8 cellular contexts compared by ENCODE assay signal in genomic region chr21:28992526-28993292, GRCh38. TPM values are rescaled to one million over a fixed set of nuclear protein-coding genes. Genes with fewer than 3 reads are reported as not detected.
DNase-seq lines count a peak whose midpoint lies in the region; ATAC-seq and TF ChIP-seq lines count a peak whose summit lies in the region.

Gene LTN1 (minus strand): TSS chr21:28992877. CDS start chr21:28992805, 72 bp downstream.

- POLR2A ChIA-PET in IMR-90 (lab: Charles Lee; ENCODE audit: unreplicated experiment): interaction anchor here (0.6 to 1.1 kb wide), 2 partner anchors 10 to 368 kb away, joined by 3 to 5 read pairs; no protein-coding TSS in a partner anchor

- no peak for TF ChIP-seq RAD21 in IMR-90 (IDR thresholded peaks at IDR 0.05; ENCODE audit: low read length)

- peaks cover 2% of the 10 kb centered on the region; the same call in 1 of the 2 replicates for H4K20me1 ChIP-seq in IMR-90 (ENCODE audit: insufficient read depth, low read length)

- peak within 1 kb of the TSS; percentile 32 for H2BK120ac ChIP-seq in IMR-90 (ENCODE audit: low read depth, low read length)

- 0% methylated on average over 15 of the region's 43 CpGs; no CpG with 5 or more reads in 1 of the 2 experiments for WGBS in IMR-90 (ENCODE audit: extremely low coverage in 2 of 2, insufficient read length in 1 of 2), 2 experiments

- H3K4me2 ChIP-seq in IMR-90 (ENCODE audit: low read depth, low read length): peak within 1 kb of the TSS; percentile 93

- H3K4me1 ChIP-seq in IMR-90 (ENCODE audit: control insufficient read depth, insufficient read depth, low read length) (0 out of 2 replicates have a peak, but pooled peaks cover 2% of the 10 kb centered on the region), mucosa of descending colon (ENCODE audit: low read depth) (peaks cover 16% of the 10 kb centered on the region)

- H2BK15ac ChIP-seq in IMR-90 (ENCODE audit: low read depth, low read length): peak within 1 kb of the TSS; percentile 80

- peak within 1 kb of the TSS; percentile 80 for H2AK9ac ChIP-seq in IMR-90 (replicated peaks; ENCODE audit: low read depth, low read length, poor library complexity)

- no peak for TF ChIP-seq CTCF in IMR-90 (conservative IDR thresholded peaks at IDR 0.05; ENCODE audit: low read depth, low read length)
- no peak for TF ChIP-seq CTCF in mucosa of descending colon (IDR thresholded peaks at IDR 0.05)

- H2AFZ ChIP-seq in IMR-90 (replicated peaks; ENCODE audit: low read length, poor library complexity): peak within 1 kb of the TSS; percentile 98

- DNase-seq in DMS 273 (lab: John Stamatoyannopoulos, UW; ENCODE audit: unreplicated experiment): peak; percentile 99
- DNase-seq in IMR-90: peak; percentile 100
- DNase-seq in OCI-M1 (lab: John Stamatoyannopoulos, UW): peak; percentile 99
- DNase-seq in activated T-cell treated with anti-CD3 and anti-CD28 coated beads for 24 hours (ENCODE audit: low read depth): peak; percentile 99
- peak; percentile 98 for DNase-seq in epithelial cell of prostate (ENCODE audit: low read depth, low spot score)
- peak; percentile 98 to 99 (median 99) for DNase-seq in mucosa of descending colon
- DNase-seq in stimulated activated CD8-positive, alpha-beta memory T cell treated with anti-CD3 and anti-CD28 coated beads, Interleukin-4, amount 100 ng/mL, for 24 hours (ENCODE audit: low read depth): peak; percentile 97

- peak within 1 kb of the TSS; percentile 85 for H2AK5ac ChIP-seq in IMR-90 (ENCODE audit: low read depth, low read length)

- H3K79me1 ChIP-seq in IMR-90 (ENCODE audit: low read depth in 1 of 2, low read length in 2 of 2): peaks cover 10 to 34% of the 10 kb centered on the region in 2 experiments; a peak in 3 of 4 replicates

- peak within 1 kb of the TSS; percentile 78 for H4K5ac ChIP-seq in IMR-90 (ENCODE audit: low read depth, low read length)

- H3K18ac ChIP-seq in IMR-90 (ENCODE audit: low read depth, low read length): no peak within 1 kb of the TSS

- peak within 1 kb of the TSS; percentile 84 for H3K9ac ChIP-seq in IMR-90 (ENCODE audit: low read depth, low read length)

- peak within 1 kb of the TSS; percentile 40; the same call in 1 of the 2 replicates for H3K56ac ChIP-seq in IMR-90 (ENCODE audit: extremely low read depth, insufficient read depth, low read length)

- dilution Hi-C loops in IMR-90 (cut with HindIII; ENCODE audit: low sequenced_read_pairs, unreplicated experiment): no loop called here

- H2BK5ac ChIP-seq in IMR-90 (ENCODE audit: low read depth, low read length, poor library complexity, severe bottlenecking): peak within 1 kb of the TSS; percentile 86

- peak within 1 kb of the TSS; percentile 84 for H4K91ac ChIP-seq in IMR-90 (ENCODE audit: insufficient read depth, low read depth, low read length)

- peak; percentile 98 for ATAC-seq in GM21528 (IDR thresholded peaks at IDR 0.05; ENCODE audit: low FRiP score, unreplicated experiment)
- ATAC-seq in IMR-90 (ENCODE audit: low read depth): peak; percentile 100
- peak; percentile 100 for ATAC-seq in mucosa of descending colon

- in situ Hi-C loops in IMR-90 (cut with MboI; ENCODE audit: low sequenced_read_pairs): no loop called here

- peak within 1 kb of the TSS; percentile 76 for H3K4ac ChIP-seq in IMR-90 (ENCODE audit: low read depth, low read length)

- peak; percentile 30; the same call in 1 of the 2 replicates for TF ChIP-seq POLR2A in IMR-90 (IDR thresholded peaks at IDR 0.05; ENCODE audit: low read depth, low read length)

- H3K9me3 ChIP-seq in IMR-90 (ENCODE audit: control insufficient read depth, insufficient read depth, low read length) (no peaks in the 10 kb centered on the region), mucosa of descending colon (no peaks in the 10 kb centered on the region)

- H3K4me3 ChIP-seq in IMR-90 (ENCODE audit: insufficient read depth, low read depth, low read length) (peak within 1 kb of the TSS; percentile 87), mucosa of descending colon (peak within 1 kb of the TSS; percentile 74)

- peak within 1 kb of the TSS; percentile 79 to 94 for H4K8ac ChIP-seq in IMR-90 (ENCODE audit: low read depth in 2 of 2, low read length in 2 of 2)

- peak within 1 kb of the TSS; percentile 76 for H3K14ac ChIP-seq in IMR-90 (replicated peaks; ENCODE audit: low read depth, low read length)

- CTCF ChIA-PET in IMR-90 (lab: Yijun Ruan, JAX): interaction anchor here (0.6 to 1.1 kb wide), 2 partner anchors 32 to 51 kb away, joined by 3 read pairs; partner anchors contain the start of gene USP16

- H3K27ac ChIP-seq in IMR-90 (ENCODE audit: insufficient read depth, low read length) (peak within 1 kb of the TSS; percentile 81), epithelial cell of prostate (peak within 1 kb of the TSS; percentile 84)

- H3K27me3 ChIP-seq in IMR-90 (ENCODE audit: control insufficient read depth, insufficient read depth, low read length): no peaks in the 10 kb centered on the region

- H3K9me1 ChIP-seq in IMR-90 (ENCODE audit: insufficient read depth, low read length): peaks cover 5% of the 10 kb centered on the region

- no peak within 1 kb of the TSS for H2BK20ac ChIP-seq in IMR-90 (ENCODE audit: low read depth, low read length)

- intact Hi-C loops in IMR-90 (cut with micrococcal nuclease) (no loop called here), mucosa of descending colon (cut with DNase I, micrococcal nuclease) (no loop called here)

- no TSS peak for BruUV-seq in IMR-90 (replicated peaks; lab: Mats Ljungman, UMichigan)

- H3K36me3 ChIP-seq in IMR-90 (ENCODE audit: control insufficient read depth, insufficient read depth, low read length) (no peaks in the 10 kb centered on the region), mucosa of descending colon (ENCODE audit: low read depth) (no peaks in the 10 kb centered on the region)

- H3K23ac ChIP-seq in IMR-90 (ENCODE audit: low read depth, low read length): peak within 1 kb of the TSS; percentile 61

TF ChIP-seq in IMR-90, 13 proteins besides CTCF, POLR2A, EP300 and RAD21:
- TF ChIP-seq RCOR1 (IDR thresholded peaks at IDR 0.05; ENCODE audit: insufficient replicate concordance, low read length): no peak
- TF ChIP-seq FOS (IDR thresholded peaks at IDR 0.05; ENCODE audit: low read depth, low read length): peak; percentile 49; the same call in 1 of the 2 replicates
- peak; percentile 95 for TF ChIP-seq CEBPB (IDR thresholded peaks at IDR 0.05; ENCODE audit: low read depth, low read length)
- TF ChIP-seq ELK1 (IDR thresholded peaks at IDR 0.05; ENCODE audit: borderline replicate concordance, low read depth, low read length): no peak
- peak; percentile 85 for TF ChIP-seq MXI1 (IDR thresholded peaks at IDR 0.05; ENCODE audit: borderline replicate concordance, low read depth, low read length)
- TF ChIP-seq MAFK (IDR thresholded peaks at IDR 0.05; ENCODE audit: low read depth, low read length): no peak
- TF ChIP-seq SMC3 (IDR thresholded peaks at IDR 0.05; ENCODE audit: low read depth, low read length): no peak
- peak; percentile 90 for TF ChIP-seq USF2 (IDR thresholded peaks at IDR 0.05; ENCODE audit: low read depth, low read length)
- peak; percentile 88 for TF ChIP-seq MAZ (IDR thresholded peaks at IDR 0.05; ENCODE audit: borderline replicate concordance, low read depth, low read length)
- TF ChIP-seq RFX5 (IDR thresholded peaks at IDR 0.05; ENCODE audit: low read depth, low read length): 0 out of 2 replicates have a peak, but pooled peaks have one; percentile 34
- no peak; the same call in 1 of the 2 replicates for TF ChIP-seq BHLHE40 (IDR thresholded peaks at IDR 0.05; ENCODE audit: low read depth, low read length)
- TF ChIP-seq NFE2L2 (IDR thresholded peaks at IDR 0.05; ENCODE audit: low read depth, low read length): 0 out of 2 replicates have a peak, but pooled peaks have one; percentile 5
- TF ChIP-seq CHD1 (IDR thresholded peaks at IDR 0.05; ENCODE audit: low read depth, low read length): no peak

RNA-seq across cellular contexts. Expression of gene LTN1, which starts in this region (rescaled TPM):
- total RNA-seq in IMR-90 (2012; rRNA removed) (35.5 and 45.0 TPM in 2 replicates), mucosa of descending colon (10 to 100 TPM; 24.5 to 32.7 (median 30.9) TPM)
- polyA plus RNA-seq in IMR-90 (2012; rRNA removed): 4.2 and 6.7 TPM in 2 replicates
- polyA plus RNA-seq in IMR-90 (2012; cell fraction: cytosol; rRNA removed): 0.56 and 0.81 TPM in 2 replicates
- polyA plus RNA-seq in IMR-90 (2012; cell fraction: nucleus; rRNA removed; ENCODE audit: low replicate concordance): 0.77 and 9.2 TPM in 2 replicates

Comparison
In these comparisons a context has a peak if more than half of its experiments do, and no peak if none do; other contexts are left out.
1. Peak in every context shown above with its lines: DNase-seq, ATAC-seq, H3K4me3 ChIP-seq and H3K27ac ChIP-seq.